In the genomic region with DNA sequence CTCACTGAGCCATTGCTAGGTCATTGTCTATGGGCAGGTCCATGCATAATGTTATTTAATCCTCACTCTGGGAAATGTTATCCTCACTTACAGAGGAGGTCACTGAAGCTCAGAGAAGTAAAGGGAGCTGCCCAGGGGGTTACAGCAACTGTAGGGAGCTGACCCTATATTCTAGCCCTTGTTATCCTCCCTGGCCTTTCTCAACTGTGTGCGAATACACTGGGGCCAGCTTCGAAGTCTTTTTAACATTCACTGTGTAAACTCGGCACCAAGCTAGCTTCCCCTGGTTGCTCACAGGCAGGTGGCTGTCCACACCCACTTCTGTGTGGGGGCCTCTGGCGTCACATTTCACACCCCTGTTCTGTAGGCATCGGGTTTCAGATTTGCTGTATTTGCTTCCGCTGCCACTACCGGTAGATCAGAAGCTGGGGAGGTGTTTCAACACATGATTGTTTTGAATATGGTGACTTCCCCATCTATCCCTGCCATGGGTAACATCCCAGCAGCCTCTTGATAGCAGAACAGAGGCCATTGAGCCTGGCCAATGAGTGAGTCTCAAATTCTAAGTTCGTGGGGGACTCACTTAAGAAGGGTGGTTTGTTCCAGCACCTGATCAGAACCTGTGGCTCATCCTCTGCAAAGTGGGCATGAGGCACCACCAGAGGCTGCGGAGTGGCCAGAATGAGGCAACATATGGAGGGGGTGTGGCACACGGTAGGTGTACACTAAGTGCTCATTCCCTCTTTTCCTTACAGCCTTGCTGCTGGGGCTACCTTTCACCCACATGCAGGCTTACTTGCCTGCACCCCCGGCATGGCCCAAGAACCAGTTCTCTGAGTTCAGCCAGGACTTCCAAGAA, we compare ENCODE assay signal across 9 cellular contexts.
DNase-seq lines count a peak whose midpoint lies in the region; ATAC-seq and TF ChIP-seq lines count a peak whose summit lies in the region.
"Had no signal": no experiment of that assay in that cellular context is flagged by ENCODE, and none has a peak within 500 bp of the region (broad histone marks: within the 10 kb centered on the region; RNA-seq: fewer than 3 reads in every experiment).

No MANE protein-coding gene starts in this region.

- ATAC-seq in GM18519 (IDR thresholded peaks at IDR 0.05; ENCODE audit: low FRiP score, unreplicated experiment) (peak; percentile 40), HG02642 (IDR thresholded peaks at IDR 0.05; ENCODE audit: poor library complexity, unreplicated experiment) (peak; percentile 49)

- no peak overlapping the region for H3K27ac Mint-ChIP-seq in progenitor cell of endocrine pancreas
- H3K27ac Mint-ChIP-seq: nephron had no signal

- H3K9me3 Mint-ChIP-seq in progenitor cell of endocrine pancreas (ENCODE audit: low read depth): no peaks in the 10 kb centered on the region
- H3K9me3 Mint-ChIP-seq: nephron had no signal

- peaks cover 0 to 45% of the 10 kb centered on the region in 2 donors for H3K4me1 ChIP-seq in right atrium auricular region

- no peaks in the 10 kb centered on the region for H3K36me3 ChIP-seq in right atrium auricular region

- peaks cover 16% of the 10 kb centered on the region for H3K27me3 Mint-ChIP-seq in progenitor cell of endocrine pancreas

- H3K4me3 Mint-ChIP-seq in progenitor cell of endocrine pancreas (ENCODE audit: low read depth): no peak overlapping the region
- H3K4me3 Mint-ChIP-seq: nephron had no signal

- peak; percentile 67 for DNase-seq in NCI-H2171 treated with DMSO at 0.1 percent for 48 hours (lab: John Stamatoyannopoulos, UW)
- peak; percentile 71 for DNase-seq in activated CD8-positive, alpha-beta memory T cell treated with anti-CD3 and anti-CD28 coated beads, Interleukin-2, amount 50 U/mL, for 1 hour (ENCODE audit: extremely low read depth)
- no peak for DNase-seq in right atrium auricular region (ENCODE audit: low spot score)
- DNase-seq in stimulated activated CD8-positive, alpha-beta memory T cell treated with anti-CD3 and anti-CD28 coated beads, Interleukin-2, amount 100 ng/mL, for 1 hour (ENCODE audit: low read depth in 2 of 2): peak; percentile 62 to 65
- DNase-seq in progenitor cell of endocrine pancreas (ENCODE audit: low spot score, unreplicated experiment): no peak
- no peak for DNase-seq in NCI-H2196 treated with DMSO at 0.1 percent for 48 hours (lab: John Stamatoyannopoulos, UW; ENCODE audit: unreplicated experiment)

- H3K27me3 ChIP-seq in right atrium auricular region: no peaks in the 10 kb centered on the region

- no peaks in the 10 kb centered on the region for H3K36me3 Mint-ChIP-seq in progenitor cell of endocrine pancreas (ENCODE audit: insufficient read depth)

- H3K27ac ChIP-seq in right atrium auricular region: peak overlapping the region; percentile 10 to 15

- no peaks in the 10 kb centered on the region for H3K9me3 ChIP-seq in right atrium auricular region

- no peak overlapping the region for H3K4me3 ChIP-seq in right atrium auricular region

- no peak for TF ChIP-seq CTCF in right atrium auricular region (IDR thresholded peaks at IDR 0.05)
- TF ChIP-seq CTCF in progenitor cell of endocrine pancreas (IDR thresholded peaks at IDR 0.05; ENCODE audit: unreplicated experiment): no peak

- H3K4me1 Mint-ChIP-seq in progenitor cell of endocrine pancreas (ENCODE audit: low read depth): peaks cover 13% of the 10 kb centered on the region

Comparison
In these comparisons a context has a peak if more than half of its experiments do, and no peak if none do; other contexts are left out.
1. DNase-seq: peak in NCI-H2171 treated with DMSO at 0.1 percent for 48 hours (single experiment), activated CD8-positive, alpha-beta memory T cell treated with anti-CD3 and anti-CD28 coated beads, Interleukin-2, amount 50 U/mL, for 1 hour (single experiment) and stimulated activated CD8-positive, alpha-beta memory T cell treated with anti-CD3 and anti-CD28 coated beads, Interleukin-2, amount 100 ng/mL, for 1 hour (2 of 2); none in right atrium auricular region (single experiment), progenitor cell of endocrine pancreas (single experiment) and NCI-H2196 treated with DMSO at 0.1 percent for 48 hours (single experiment).